Comparison of ENCODE assay signal across 1 cellular context in the genomic region with DNA sequence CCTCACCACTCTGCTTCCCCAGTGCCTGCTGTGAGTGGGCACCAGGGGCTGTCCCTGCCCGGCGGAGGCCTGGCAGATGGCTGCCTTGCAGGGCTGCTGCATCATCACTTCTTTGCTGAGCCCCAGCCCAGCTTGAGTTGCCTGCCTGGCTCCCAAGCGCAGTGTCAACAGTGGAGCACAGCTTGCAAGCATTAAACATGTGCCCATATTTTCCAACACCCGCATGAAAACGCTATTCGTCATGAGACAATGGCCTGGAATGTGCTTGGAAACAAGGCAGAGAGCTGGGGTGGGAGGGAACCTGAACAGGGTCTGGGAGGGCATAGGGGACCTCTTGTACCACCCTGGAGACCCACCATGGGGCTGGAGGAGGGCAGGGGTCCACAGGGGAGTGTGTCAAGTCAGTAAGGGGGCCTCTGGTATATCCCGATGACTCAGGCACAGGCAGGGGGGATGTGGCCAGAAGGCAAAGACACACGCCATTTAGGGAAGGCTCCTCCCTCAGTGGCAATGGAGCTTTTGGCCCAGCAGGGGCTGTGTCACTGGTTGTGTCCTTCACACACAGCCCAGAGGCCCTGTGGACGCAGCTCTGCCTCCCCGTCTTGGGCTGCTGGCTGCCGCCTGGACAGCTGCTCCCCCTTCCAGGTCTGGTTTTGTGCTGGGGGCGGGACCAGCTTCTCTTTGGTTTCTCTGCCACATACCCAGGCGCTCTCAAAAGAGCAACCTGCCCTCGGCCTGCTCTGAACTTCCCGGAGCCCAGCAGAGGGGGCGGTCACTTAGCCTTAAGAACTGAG.
TF ChIP-seq lines count a peak whose summit lies in the region.

No MANE protein-coding gene starts in this region.

TF ChIP-seq in K562, 482 proteins besides CTCF, POLR2A, EP300 and RAD21 (continued from another document):
- TF ChIP-seq, protein P1, sequence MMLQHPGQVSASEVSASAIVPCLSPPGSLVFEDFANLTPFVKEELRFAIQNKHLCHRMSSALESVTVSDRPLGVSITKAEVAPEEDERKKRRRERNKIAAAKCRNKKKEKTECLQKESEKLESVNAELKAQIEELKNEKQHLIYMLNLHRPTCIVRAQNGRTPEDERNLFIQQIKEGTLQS (IDR thresholded peaks at IDR 0.05), result 0 out of 2 replicates have a peak, but pooled peaks have one; percentile 18
- TF ChIP-seq, protein P1 (CRISPR knock-in tag; conservative IDR thresholded peaks at IDR 0.05), result no peak
- TF ChIP-seq SMAD2 (IDR thresholded peaks at IDR 0.05; ENCODE audit: low read depth, low read length) (no peak), ELF1 (tag; IDR thresholded peaks at IDR 0.05) (no peak), ZBTB8A (IDR thresholded peaks at IDR 0.05; ENCODE audit: partially characterized antibody) (no peak), ZNF507 (tag; conservative IDR thresholded peaks at IDR 0.05) (no peak), FOS (IDR thresholded peaks at IDR 0.05; ENCODE audit: extremely low read depth, insufficient read length) (no peak), RB1 (IDR thresholded peaks at IDR 0.05; ENCODE audit: low read depth) (no peak), NUFIP1 (IDR thresholded peaks at IDR 0.05; ENCODE audit: partially characterized antibody) (no peak), SRSF9 (IDR thresholded peaks at IDR 0.05; ENCODE audit: borderline replicate concordance, low read depth, low read length) (no peak), ETS2 (tag; IDR thresholded peaks at IDR 0.05; ENCODE audit: borderline replicate concordance, poor library complexity, severe bottlenecking) (no peak), YBX1 (IDR thresholded peaks at IDR 0.05) (no peak), YY1 (IDR thresholded peaks at IDR 0.05; ENCODE audit: borderline replicate concordance in 1 of 3, control insufficient read depth in 1 of 3, extremely low read depth in 1 of 3, insufficient read depth in 3 of 3, insufficient read length in 1 of 3, insufficient replicate concordance in 2 of 3, low read depth in 1 of 3, low read length in 2 of 3) (peak in 1 of 3 experiments; percentile 30), SRSF1 (IDR thresholded peaks at IDR 0.05; ENCODE audit: low read depth, low read length) (no peak), ZNF696 (CRISPR knock-in tag; conservative IDR thresholded peaks at IDR 0.05) (no peak)
- TF ChIP-seq, protein P2, sequence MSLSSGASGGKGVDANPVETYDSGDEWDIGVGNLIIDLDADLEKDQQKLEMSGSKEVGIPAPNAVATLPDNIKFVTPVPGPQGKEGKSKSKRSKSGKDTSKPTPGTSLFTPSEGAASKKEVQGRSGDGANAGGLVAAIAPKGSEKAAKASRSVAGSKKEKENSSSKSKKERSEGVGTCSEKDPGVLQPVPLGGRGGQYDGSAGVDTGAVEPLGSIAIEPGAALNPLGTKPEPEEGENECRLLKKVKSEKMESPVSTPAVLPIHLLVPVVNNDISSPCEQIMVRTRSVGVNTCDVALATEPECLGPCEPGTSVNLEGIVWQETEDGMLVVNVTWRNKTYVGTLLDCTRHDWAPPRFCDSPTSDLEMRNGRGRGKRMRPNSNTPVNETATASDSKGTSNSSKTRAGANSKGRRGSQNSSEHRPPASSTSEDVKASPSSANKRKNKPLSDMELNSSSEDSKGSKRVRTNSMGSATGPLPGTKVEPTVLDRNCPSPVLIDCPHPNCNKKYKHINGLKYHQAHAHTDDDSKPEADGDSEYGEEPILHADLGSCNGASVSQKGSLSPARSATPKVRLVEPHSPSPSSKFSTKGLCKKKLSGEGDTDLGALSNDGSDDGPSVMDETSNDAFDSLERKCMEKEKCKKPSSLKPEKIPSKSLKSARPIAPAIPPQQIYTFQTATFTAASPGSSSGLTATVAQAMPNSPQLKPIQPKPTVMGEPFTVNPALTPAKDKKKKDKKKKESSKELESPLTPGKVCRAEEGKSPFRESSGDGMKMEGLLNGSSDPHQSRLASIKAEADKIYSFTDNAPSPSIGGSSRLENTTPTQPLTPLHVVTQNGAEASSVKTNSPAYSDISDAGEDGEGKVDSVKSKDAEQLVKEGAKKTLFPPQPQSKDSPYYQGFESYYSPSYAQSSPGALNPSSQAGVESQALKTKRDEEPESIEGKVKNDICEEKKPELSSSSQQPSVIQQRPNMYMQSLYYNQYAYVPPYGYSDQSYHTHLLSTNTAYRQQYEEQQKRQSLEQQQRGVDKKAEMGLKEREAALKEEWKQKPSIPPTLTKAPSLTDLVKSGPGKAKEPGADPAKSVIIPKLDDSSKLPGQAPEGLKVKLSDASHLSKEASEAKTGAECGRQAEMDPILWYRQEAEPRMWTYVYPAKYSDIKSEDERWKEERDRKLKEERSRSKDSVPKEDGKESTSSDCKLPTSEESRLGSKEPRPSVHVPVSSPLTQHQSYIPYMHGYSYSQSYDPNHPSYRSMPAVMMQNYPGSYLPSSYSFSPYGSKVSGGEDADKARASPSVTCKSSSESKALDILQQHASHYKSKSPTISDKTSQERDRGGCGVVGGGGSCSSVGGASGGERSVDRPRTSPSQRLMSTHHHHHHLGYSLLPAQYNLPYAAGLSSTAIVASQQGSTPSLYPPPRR (CRISPR knock-in tag; IDR thresholded peaks at IDR 0.05; ENCODE audit: borderline replicate concordance), result no peak
